ENCODE assay signal across 15 cellular contexts in genomic region chr2:6946722-6947121, GRCh38. TPM values are rescaled to one million over a fixed set of nuclear protein-coding genes. Genes with fewer than 3 reads are reported as not detected.
DNase-seq lines count a peak whose midpoint lies in the region; ATAC-seq and TF ChIP-seq lines count a peak whose summit lies in the region.
"Had no signal": no experiment of that assay in that cellular context is flagged by ENCODE, and none has a peak within 500 bp of the region (broad histone marks: within the 10 kb centered on the region; RNA-seq: fewer than 3 reads in every experiment).

No MANE protein-coding gene starts in this region.

- no peak overlapping the region for H3K4me3 ChIP-seq in fibroblast of mammary gland (ENCODE audit: control insufficient read depth, low read depth, low read length)
- H3K4me3 ChIP-seq: ascending aorta, neural progenitor cell had no signal

- intact Hi-C loops in activated CD8-positive, alpha-beta T cell treated with anti-CD3 and anti-CD28 coated beads for 36 hours (cut with micrococcal nuclease) = no loop called here

- H3K9me3 Mint-ChIP-seq in activated CD8-positive, alpha-beta T cell treated with anti-CD3 and anti-CD28 coated beads for 36 hours = no peaks in the 10 kb centered on the region
- H3K9me3 Mint-ChIP-seq in activated CD8-positive, alpha-beta T cell treated with anti-CD3 and anti-CD28 coated beads, Interleukin-2, amount 10 ng/mL, durations not matched to agents 7 days and 5 days (ENCODE audit: insufficient read depth) = no peaks in the 10 kb centered on the region
- no peaks in the 10 kb centered on the region for H3K9me3 Mint-ChIP-seq in stimulated activated naive CD8-positive, alpha-beta T cell treated with anti-CD3 and anti-CD28 coated beads, Interleukin-15, amount 100 ng/mL, for 72 hours
- H3K9me3 Mint-ChIP-seq in endothelial cell (ENCODE audit: unreplicated experiment) = no peaks in the 10 kb centered on the region
- H3K9me3 Mint-ChIP-seq: neural progenitor cell had no signal

- CTCF ChIA-PET in activated CD8-positive, alpha-beta T cell treated with anti-CD3 and anti-CD28 coated beads for 36 hours (lab: Charles Lee) = interaction anchor here (0.8 to 1.8 kb wide), 4 partner anchors 12 to 49 kb away, joined by 3 to 7 read pairs (median 5); partner anchors contain the start of gene RNF144A
- CTCF ChIA-PET in activated CD8-positive, alpha-beta T cell treated with anti-CD3 and anti-CD28 coated beads, Interleukin-2, amount 10 ng/mL, durations not matched to agents 7 days and 5 days (lab: Charles Lee) = interaction anchor here (0.7 to 1.8 kb wide), 3 partner anchors 10 to 32 kb away, joined by 3 read pairs; no protein-coding TSS in a partner anchor

- H3K4me3 Mint-ChIP-seq in activated CD8-positive, alpha-beta T cell treated with anti-CD3 and anti-CD28 coated beads for 36 hours = no peak overlapping the region
- no peak overlapping the region for H3K4me3 Mint-ChIP-seq in activated CD8-positive, alpha-beta T cell treated with anti-CD3 and anti-CD28 coated beads, Interleukin-2, amount 10 ng/mL, durations not matched to agents 7 days and 5 days
- H3K4me3 Mint-ChIP-seq in stimulated activated naive CD8-positive, alpha-beta T cell treated with anti-CD3 and anti-CD28 coated beads, Interleukin-15, amount 100 ng/mL, for 72 hours = no peak overlapping the region
- no peak overlapping the region for H3K4me3 Mint-ChIP-seq in endothelial cell (ENCODE audit: unreplicated experiment)
- H3K4me3 Mint-ChIP-seq: neural progenitor cell had no signal

- peaks cover 52% of the 10 kb centered on the region for H3K4me1 Mint-ChIP-seq in activated CD8-positive, alpha-beta T cell treated with anti-CD3 and anti-CD28 coated beads for 36 hours (ENCODE audit: low read depth)
- peaks cover 39% of the 10 kb centered on the region for H3K4me1 Mint-ChIP-seq in activated CD8-positive, alpha-beta T cell treated with anti-CD3 and anti-CD28 coated beads, Interleukin-2, amount 10 ng/mL, durations not matched to agents 7 days and 5 days (ENCODE audit: low read depth)
- peaks cover 69% of the 10 kb centered on the region for H3K4me1 Mint-ChIP-seq in stimulated activated naive CD8-positive, alpha-beta T cell treated with anti-CD3 and anti-CD28 coated beads, Interleukin-15, amount 100 ng/mL, for 72 hours
- H3K4me1 Mint-ChIP-seq in endothelial cell (ENCODE audit: unreplicated experiment) = no peaks in the 10 kb centered on the region
- H3K4me1 Mint-ChIP-seq: neural progenitor cell had no signal

- H3K27me3 Mint-ChIP-seq in activated CD8-positive, alpha-beta T cell treated with anti-CD3 and anti-CD28 coated beads for 36 hours = no peaks in the 10 kb centered on the region
- no peaks in the 10 kb centered on the region for H3K27me3 Mint-ChIP-seq in activated CD8-positive, alpha-beta T cell treated with anti-CD3 and anti-CD28 coated beads, Interleukin-2, amount 10 ng/mL, durations not matched to agents 7 days and 5 days (ENCODE audit: low read depth)
- H3K27me3 Mint-ChIP-seq in stimulated activated naive CD8-positive, alpha-beta T cell treated with anti-CD3 and anti-CD28 coated beads, Interleukin-15, amount 100 ng/mL, for 72 hours = no peaks in the 10 kb centered on the region
- no peaks in the 10 kb centered on the region for H3K27me3 Mint-ChIP-seq in endothelial cell (ENCODE audit: unreplicated experiment)

- ATAC-seq in activated CD8-positive, alpha-beta T cell treated with anti-CD3 and anti-CD28 coated beads for 36 hours = peak; percentile 61
- ATAC-seq in activated CD8-positive, alpha-beta T cell treated with anti-CD3 and anti-CD28 coated beads, Interleukin-2, amount 10 ng/mL, durations not matched to agents 7 days and 5 days = no peak
- ATAC-seq in SK-N-SH treated with all-trans-retinoic acid at 6 μM for 48 hours = peak; percentile 53; the same call in 1 of the 3 replicates
- peak; percentile 75 for ATAC-seq in stimulated activated naive CD8-positive, alpha-beta T cell treated with anti-CD3 and anti-CD28 coated beads, Interleukin-15, amount 100 ng/mL, for 72 hours
- ATAC-seq: left ventricle myocardium superior had no signal

- no peak overlapping the region for H3K27ac Mint-ChIP-seq in activated CD8-positive, alpha-beta T cell treated with anti-CD3 and anti-CD28 coated beads for 36 hours
- H3K27ac Mint-ChIP-seq in activated CD8-positive, alpha-beta T cell treated with anti-CD3 and anti-CD28 coated beads, Interleukin-2, amount 10 ng/mL, durations not matched to agents 7 days and 5 days = no peak overlapping the region
- no peak overlapping the region for H3K27ac Mint-ChIP-seq in stimulated activated naive CD8-positive, alpha-beta T cell treated with anti-CD3 and anti-CD28 coated beads, Interleukin-15, amount 100 ng/mL, for 72 hours
- no peak overlapping the region for H3K27ac Mint-ChIP-seq in endothelial cell (ENCODE audit: unreplicated experiment)
- H3K27ac Mint-ChIP-seq: neural progenitor cell had no signal

- no peak for DNase-seq in activated CD8-positive, alpha-beta T cell treated with anti-CD3 and anti-CD28 coated beads for 36 hours
- no peak for DNase-seq in activated CD8-positive, alpha-beta T cell treated with anti-CD3 and anti-CD28 coated beads, Interleukin-2, amount 10 ng/mL, durations not matched to agents 7 days and 5 days
- DNase-seq in fibroblast of mammary gland (ENCODE audit: low read depth) (peak; percentile 91), endothelial cell (ENCODE audit: low spot score) (no peak), activated gamma-delta T cell treated with Interleukin-2 at 50 U/mL for 16 hours (no peak), NCI-H446 treated with DMSO at 0.1 percent for 48 hours (lab: John Stamatoyannopoulos, UW) (no peak)
- no peak for DNase-seq in stimulated activated naive CD8-positive, alpha-beta T cell treated with anti-CD3 and anti-CD28 coated beads, Interleukin-15, amount 100 ng/mL, for 72 hours
- DNase-seq: DND-41; left ventricle myocardium superior; MM.1S; NCI-H524 treated with DMSO at 0.1 percent for 48 hours; stimulated activated naive CD4-positive, alpha-beta T cell treated with Interleukin-2 at 50 U/mL for 16 hours had no signal

- POLR2A ChIA-PET in activated CD8-positive, alpha-beta T cell treated with anti-CD3 and anti-CD28 coated beads for 36 hours (lab: Charles Lee) = interaction anchor here (0.6 to 1.0 kb wide), 2 partner anchors 11 to 30 kb away, joined by 3 read pairs; partner anchors contain the start of gene RNF144A
- POLR2A ChIA-PET in activated CD8-positive, alpha-beta T cell treated with anti-CD3 and anti-CD28 coated beads, Interleukin-2, amount 10 ng/mL, durations not matched to agents 7 days and 5 days (lab: Charles Lee) = no interaction called here

- TF ChIP-seq CTCF in activated CD8-positive, alpha-beta T cell treated with anti-CD3 and anti-CD28 coated beads for 36 hours (IDR thresholded peaks at IDR 0.05) = no peak
- TF ChIP-seq CTCF in fibroblast of mammary gland (conservative IDR thresholded peaks at IDR 0.05; ENCODE audit: control insufficient read depth, insufficient read depth, low read depth, low read length) (no peak), endothelial cell (IDR thresholded peaks at IDR 0.05; ENCODE audit: unreplicated experiment) (no peak)

- H3K36me3 Mint-ChIP-seq in activated CD8-positive, alpha-beta T cell treated with anti-CD3 and anti-CD28 coated beads for 36 hours (ENCODE audit: low read depth) = peaks cover 40% of the 10 kb centered on the region
- peaks cover 55% of the 10 kb centered on the region for H3K36me3 Mint-ChIP-seq in activated CD8-positive, alpha-beta T cell treated with anti-CD3 and anti-CD28 coated beads, Interleukin-2, amount 10 ng/mL, durations not matched to agents 7 days and 5 days (ENCODE audit: low read depth)
- peaks cover 26% of the 10 kb centered on the region for H3K36me3 Mint-ChIP-seq in endothelial cell (ENCODE audit: low read depth, unreplicated experiment)

TF ChIP-seq in SK-N-SH treated with all-trans-retinoic acid at 6 μM for 48 hours, 23 proteins besides CTCF, POLR2A, EP300 and RAD21:
- TF ChIP-seq ISL1 (CRISPR knock-in tag; IDR thresholded peaks at IDR 0.05) (peak; percentile 58), RARB (CRISPR knock-in tag; IDR thresholded peaks at IDR 0.05) (no peak), ZNF8 (CRISPR knock-in tag; IDR thresholded peaks at IDR 0.05) (no peak), ZFP3 (CRISPR knock-in tag; IDR thresholded peaks at IDR 0.05) (peak; percentile 81; the same call in 1 of the 2 replicates), POU6F1 (CRISPR knock-in tag; IDR thresholded peaks at IDR 0.05; ENCODE audit: borderline replicate concordance, low read depth) (0 out of 2 replicates have a peak, but pooled peaks have one; percentile 7)

RNA-seq across cellular contexts. Expression of gene RNF144A, which starts 29.5 kb away (rescaled TPM):
- 10 to 100 TPM; 32.6 to 36.5 TPM for total RNA-seq in activated CD8-positive, alpha-beta T cell treated with anti-CD3 and anti-CD28 coated beads for 36 hours
- total RNA-seq in activated CD8-positive, alpha-beta T cell treated with anti-CD3 and anti-CD28 coated beads, Interleukin-2, amount 10 ng/mL, durations not matched to agents 7 days and 5 days = 10 to 100 TPM; 76.9 to 87.0 TPM
- total RNA-seq in endothelial cell (ENCODE audit: unreplicated experiment) = 81.3 TPM
